Comparison of ENCODE assay signal across 16 cellular contexts in the genomic region with DNA sequence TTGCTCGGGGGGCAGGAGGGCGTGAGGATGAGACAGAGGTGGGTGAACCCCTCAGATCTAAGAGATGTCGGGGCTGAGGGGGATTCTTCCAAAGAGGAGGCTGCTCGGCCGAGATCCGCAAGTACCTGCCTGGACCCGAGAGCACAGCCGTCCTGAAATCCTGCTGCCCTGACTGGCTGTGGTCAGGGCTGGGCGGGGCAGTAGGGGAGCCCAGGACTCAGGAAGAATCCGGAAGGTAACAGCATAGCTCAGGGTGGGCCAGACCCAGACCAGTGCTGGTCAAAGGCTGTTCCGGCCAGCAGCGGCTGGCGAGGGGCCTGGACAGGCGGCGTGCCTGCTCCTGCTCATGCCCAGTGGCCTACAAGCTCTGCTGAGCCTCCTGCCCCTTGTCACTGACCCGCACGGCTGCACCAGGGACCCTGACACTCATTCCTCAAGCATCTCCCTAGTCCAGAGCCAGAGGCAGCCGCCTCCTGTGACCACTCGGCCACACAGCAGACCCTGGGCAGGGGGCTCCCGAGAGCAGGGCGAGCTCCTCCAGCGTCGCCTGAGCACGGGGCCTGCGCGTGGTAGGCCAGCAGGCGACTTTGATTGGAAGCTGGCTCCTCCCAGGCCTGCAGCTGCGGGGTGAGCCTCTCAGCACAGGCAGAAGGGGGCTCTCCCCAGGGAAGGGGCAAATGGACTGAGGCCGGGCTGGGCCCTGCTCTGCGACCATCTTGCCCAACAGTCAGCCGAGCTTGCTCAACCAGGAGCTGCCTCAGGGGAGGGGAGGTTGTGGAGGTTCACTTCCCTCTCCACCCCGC. TPM values are rescaled to one million over a fixed set of nuclear protein-coding genes. Genes with fewer than 3 reads are reported as not detected.
DNase-seq lines count a peak whose midpoint lies in the region; ATAC-seq and TF ChIP-seq lines count a peak whose summit lies in the region.
"Had no signal": no experiment of that assay in that cellular context is flagged by ENCODE, and none has a peak within 500 bp of the region (broad histone marks: within the 10 kb centered on the region; RNA-seq: fewer than 3 reads in every experiment).

No MANE protein-coding gene starts in this region.

- CTCF ChIA-PET in Calu3 (lab: Charles Lee), result interaction anchor here (0.6 to 2.1 kb wide), 5 partner anchors 17 to 251 kb away, joined by 3 to 9 read pairs (median 8); partner anchors contain the start of gene COX19

- peaks cover 64% of the 10 kb centered on the region for H3K36me3 Mint-ChIP-seq in Calu3 (ENCODE audit: insufficient read depth, unreplicated experiment)
- no peaks in the 10 kb centered on the region for H3K36me3 Mint-ChIP-seq in glutamatergic neuron (ENCODE audit: unreplicated experiment)
- no peaks in the 10 kb centered on the region for H3K36me3 Mint-ChIP-seq in nephron progenitor cell (ENCODE audit: low read depth)
- no peaks in the 10 kb centered on the region for H3K36me3 Mint-ChIP-seq in activated T-helper 1 cell treated with anti-CD3 and anti-CD28 coated beads, Interleukin-12 subunit alpha, Interleukin-12 subunit beta, Interleukin-2, Interleukin-4 antibody, amounts not matched to agents 30 ng/mL and 10 ng/mL and 1 ng/mL, durations not matched to agents 14 hours and 24 hours and 36 hours (ENCODE audit: low read depth)

- H3K27ac Mint-ChIP-seq in Calu3 (ENCODE audit: unreplicated experiment) (no peak overlapping the region), glutamatergic neuron (ENCODE audit: unreplicated experiment) (peak overlapping the region; percentile 73), nephron progenitor cell (peak overlapping the region; percentile 74)
- no peak overlapping the region for H3K27ac Mint-ChIP-seq in activated T-helper 1 cell treated with anti-CD3 and anti-CD28 coated beads, Interleukin-12 subunit alpha, Interleukin-12 subunit beta, Interleukin-2, Interleukin-4 antibody, amounts not matched to agents 30 ng/mL and 10 ng/mL and 1 ng/mL, durations not matched to agents 14 hours and 24 hours and 36 hours
- H3K27ac Mint-ChIP-seq: activated T-cell treated with anti-CD3 and anti-CD28 coated beads, Interleukin-2, amount 50 U/mL, for 24 hours had no signal

- no peak for ATAC-seq in GM21515 (IDR thresholded peaks at IDR 0.05; ENCODE audit: unreplicated experiment)

- no peaks in the 10 kb centered on the region for H3K27me3 Mint-ChIP-seq in Calu3 (ENCODE audit: unreplicated experiment)
- H3K27me3 Mint-ChIP-seq in glutamatergic neuron (ENCODE audit: unreplicated experiment), result peaks cover 7% of the 10 kb centered on the region
- peaks cover 29% of the 10 kb centered on the region for H3K27me3 Mint-ChIP-seq in nephron progenitor cell (ENCODE audit: low read depth, poor library complexity)
- peaks cover 5% of the 10 kb centered on the region for H3K27me3 Mint-ChIP-seq in activated T-helper 1 cell treated with anti-CD3 and anti-CD28 coated beads, Interleukin-12 subunit alpha, Interleukin-12 subunit beta, Interleukin-2, Interleukin-4 antibody, amounts not matched to agents 30 ng/mL and 10 ng/mL and 1 ng/mL, durations not matched to agents 14 hours and 24 hours and 36 hours (ENCODE audit: insufficient read depth)

- peaks cover 2% of the 10 kb centered on the region for H3K4me1 Mint-ChIP-seq in Calu3 (ENCODE audit: low read depth, unreplicated experiment)
- peaks cover 16% of the 10 kb centered on the region for H3K4me1 Mint-ChIP-seq in glutamatergic neuron (ENCODE audit: low read depth, unreplicated experiment)
- peaks cover 32% of the 10 kb centered on the region for H3K4me1 Mint-ChIP-seq in nephron progenitor cell
- no peaks in the 10 kb centered on the region for H3K4me1 Mint-ChIP-seq in activated T-helper 1 cell treated with anti-CD3 and anti-CD28 coated beads, Interleukin-12 subunit alpha, Interleukin-12 subunit beta, Interleukin-2, Interleukin-4 antibody, amounts not matched to agents 30 ng/mL and 10 ng/mL and 1 ng/mL, durations not matched to agents 14 hours and 24 hours and 36 hours (ENCODE audit: low read depth)

- BruUV-seq in Calu3 (replicated peaks; lab: Mats Ljungman, UMichigan), result no TSS peak

- TF ChIP-seq CTCF in Calu3 (IDR thresholded peaks at IDR 0.05; ENCODE audit: unreplicated experiment) (no peak), glutamatergic neuron (IDR thresholded peaks at IDR 0.05; ENCODE audit: partially characterized antibody, unreplicated experiment) (no peak), nephron progenitor cell (IDR thresholded peaks at IDR 0.05) (no peak)

- DNase-seq in Calu3, result peak; percentile 45
- peak; percentile 93 for DNase-seq in NOMO-1 treated with dmso at 0.1 percent for 144 hours (lab: John Stamatoyannopoulos, UW; ENCODE audit: unreplicated experiment)
- DNase-seq in glutamatergic neuron, result peak; percentile 80
- DNase-seq in nephron progenitor cell, result peak; percentile 39
- DNase-seq in activated T-helper 1 cell treated with anti-CD3 and anti-CD28 coated beads, Interleukin-12 subunit alpha, Interleukin-12 subunit beta, Interleukin-2, Interleukin-4 antibody, amounts not matched to agents 30 ng/mL and 10 ng/mL and 1 ng/mL, durations not matched to agents 14 hours and 24 hours and 36 hours (ENCODE audit: low spot score), result no peak
- DNase-seq in activated T-cell treated with anti-CD3 and anti-CD28 coated beads for 4 hours, result no peak
- no peak for DNase-seq in stimulated activated CD8-positive, alpha-beta memory T cell treated with anti-CD3 and anti-CD28 coated beads, Interleukin-4, amount 100 ng/mL, for 48 hours
- DNase-seq: activated CD4-positive, CD25-positive, alpha-beta regulatory T cell treated with anti-CD3 and anti-CD28 coated beads, Interleukin-2, amount 50 U/mL, for 72 hours; activated T-cell treated with anti-CD3 and anti-CD28 coated beads, Interleukin-2, amount 50 U/mL, for 24 hours; GM23248; NCI-H1694; NCI-H69; stimulated activated CD4-positive, alpha-beta T cell treated with anti-CD3 and anti-CD28 coated beads, Interleukin-4, amount 100 ng/mL, for 24 hours; stimulated activated naive CD4-positive, alpha-beta T cell treated with Interleukin-2 at 50 U/mL for 16 hours had no signal

- intact Hi-C loops in Calu3 (cut with micrococcal nuclease; ENCODE audit: unreplicated experiment), result no loop called here
- intact Hi-C loops in activated T-helper 1 cell treated with anti-CD3 and anti-CD28 coated beads, Interleukin-12 subunit alpha, Interleukin-12 subunit beta, Interleukin-2, Interleukin-4 antibody, amounts not matched to agents 30 ng/mL and 10 ng/mL and 1 ng/mL, durations not matched to agents 14 hours and 24 hours and 36 hours (cut with micrococcal nuclease), result loop anchor here (10.0 kb wide), 1 partner anchor 173 kb away; no protein-coding TSS in a partner anchor

- H3K4me3 Mint-ChIP-seq in Calu3 (ENCODE audit: low read depth, unreplicated experiment) (no peak overlapping the region), glutamatergic neuron (ENCODE audit: unreplicated experiment) (no peak overlapping the region), nephron progenitor cell (no peak overlapping the region)
- no peak overlapping the region for H3K4me3 Mint-ChIP-seq in activated T-helper 1 cell treated with anti-CD3 and anti-CD28 coated beads, Interleukin-12 subunit alpha, Interleukin-12 subunit beta, Interleukin-2, Interleukin-4 antibody, amounts not matched to agents 30 ng/mL and 10 ng/mL and 1 ng/mL, durations not matched to agents 14 hours and 24 hours and 36 hours
- H3K4me3 Mint-ChIP-seq: activated T-cell treated with anti-CD3 and anti-CD28 coated beads, Interleukin-2, amount 50 U/mL, for 24 hours had no signal

- H3K9me3 Mint-ChIP-seq in Calu3 (ENCODE audit: low read depth, unreplicated experiment), result no peaks in the 10 kb centered on the region
- H3K9me3 Mint-ChIP-seq in glutamatergic neuron (ENCODE audit: unreplicated experiment), result peaks cover 12% of the 10 kb centered on the region
- H3K9me3 Mint-ChIP-seq in nephron progenitor cell, result peaks cover 4% of the 10 kb centered on the region
- no peaks in the 10 kb centered on the region for H3K9me3 Mint-ChIP-seq in activated T-helper 1 cell treated with anti-CD3 and anti-CD28 coated beads, Interleukin-12 subunit alpha, Interleukin-12 subunit beta, Interleukin-2, Interleukin-4 antibody, amounts not matched to agents 30 ng/mL and 10 ng/mL and 1 ng/mL, durations not matched to agents 14 hours and 24 hours and 36 hours
- H3K9me3 Mint-ChIP-seq: activated T-cell treated with anti-CD3 and anti-CD28 coated beads, Interleukin-2, amount 50 U/mL, for 24 hours had no signal

RNA-seq across cellular contexts. Expression of gene ADAP1, which starts 3.1 kb away (rescaled TPM):
- total RNA-seq in Calu3 (2022), result 173 and 220 TPM in 2 replicates
- total RNA-seq in glutamatergic neuron (ENCODE audit: unreplicated experiment), result 61.1 TPM
- 80.9 and 87.7 TPM in 2 replicates for total RNA-seq in activated T-helper 1 cell treated with anti-CD3 and anti-CD28 coated beads, Interleukin-12 subunit alpha, Interleukin-12 subunit beta, Interleukin-2, Interleukin-4 antibody, amounts not matched to agents 30 ng/mL and 10 ng/mL and 1 ng/mL, durations not matched to agents 14 hours and 24 hours and 36 hours

RNA-seq across cellular contexts. Expression of gene COX19, which starts 17.7 kb away (rescaled TPM):
- total RNA-seq in Calu3 (2022) (37.4 and 39.1 TPM in 2 replicates), glutamatergic neuron (ENCODE audit: unreplicated experiment) (18.4 TPM)
- total RNA-seq in activated T-helper 1 cell treated with anti-CD3 and anti-CD28 coated beads, Interleukin-12 subunit alpha, Interleukin-12 subunit beta, Interleukin-2, Interleukin-4 antibody, amounts not matched to agents 30 ng/mL and 10 ng/mL and 1 ng/mL, durations not matched to agents 14 hours and 24 hours and 36 hours, result 14.3 and 18.6 TPM in 2 replicates

RNA-seq across cellular contexts. Expression of gene CYP2W1, which starts 25.4 kb away (rescaled TPM):
- total RNA-seq in Calu3 (2022) (0.71 and 1.3 TPM in 2 replicates), glutamatergic neuron (ENCODE audit: unreplicated experiment) (1.3 TPM)
- total RNA-seq in activated T-helper 1 cell treated with anti-CD3 and anti-CD28 coated beads, Interleukin-12 subunit alpha, Interleukin-12 subunit beta, Interleukin-2, Interleukin-4 antibody, amounts not matched to agents 30 ng/mL and 10 ng/mL and 1 ng/mL, durations not matched to agents 14 hours and 24 hours and 36 hours, result not detected in 2 replicates
- total RNA-seq: GM23248, SK-MEL-5 had no signal

Comparison
In these comparisons a context has a peak if more than half of its experiments do, and no peak if none do; other contexts are left out.
1. DNase-seq: peak in Calu3 (single experiment), NOMO-1 treated with dmso at 0.1 percent for 144 hours (single experiment), glutamatergic neuron (single experiment) and nephron progenitor cell (single experiment); none in activated T-helper 1 cell treated with anti-CD3 and anti-CD28 coated beads, Interleukin-12 subunit alpha, Interleukin-12 subunit beta, Interleukin-2, Interleukin-4 antibody, amounts not matched to agents 30 ng/mL and 10 ng/mL and 1 ng/mL, durations not matched to agents 14 hours and 24 hours and 36 hours (single experiment), activated T-cell treated with anti-CD3 and anti-CD28 coated beads for 4 hours (single experiment) and stimulated activated CD8-positive, alpha-beta memory T cell treated with anti-CD3 and anti-CD28 coated beads, Interleukin-4, amount 100 ng/mL, for 48 hours (single experiment).
2. H3K27ac Mint-ChIP-seq: peak in glutamatergic neuron (single experiment) and nephron progenitor cell (single experiment); none in Calu3 (single experiment) and activated T-helper 1 cell treated with anti-CD3 and anti-CD28 coated beads, Interleukin-12 subunit alpha, Interleukin-12 subunit beta, Interleukin-2, Interleukin-4 antibody, amounts not matched to agents 30 ng/mL and 10 ng/mL and 1 ng/mL, durations not matched to agents 14 hours and 24 hours and 36 hours (single experiment).